ENCODE assay signal across 12 cellular contexts in the genomic region with DNA sequence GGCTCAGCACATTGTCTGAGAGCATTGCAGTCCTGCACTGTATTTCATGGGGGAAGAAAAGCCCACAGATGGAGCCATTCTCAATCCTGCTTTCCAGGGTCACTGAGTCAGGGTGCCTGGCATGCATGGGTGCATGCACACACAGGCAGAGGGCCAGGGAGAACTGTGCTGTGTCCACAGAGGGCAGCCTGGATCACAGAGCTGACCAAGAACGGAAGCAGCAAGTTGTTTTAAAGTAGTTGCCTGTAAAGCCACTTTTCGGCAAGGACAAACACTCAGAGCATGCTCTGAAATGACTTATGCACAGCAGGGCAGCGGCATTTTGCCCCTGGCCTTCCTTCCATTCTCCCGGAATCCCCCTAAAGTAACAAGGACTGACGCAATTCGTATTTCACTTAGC. TPM values are rescaled to one million over a fixed set of nuclear protein-coding genes. Genes with fewer than 3 reads are reported as not detected.
DNase-seq lines count a peak whose midpoint lies in the region; ATAC-seq, FAIRE-seq and TF ChIP-seq lines count a peak whose summit lies in the region.
"Had no signal": no experiment of that assay in that cellular context is flagged by ENCODE, and none has a peak within 500 bp of the region (broad histone marks: within the 10 kb centered on the region; RNA-seq: fewer than 3 reads in every experiment).

No MANE protein-coding gene starts in this region.

- CTCF ChIA-PET in K562 (lab: Yijun Ruan, JAX; ENCODE audit: low intra/inter-chr PET ratio) = no interaction called here

- no peak overlapping the region for H3K27ac ChIP-seq in K562 (ENCODE audit: extremely low read depth, low read depth, low read length)
- peak overlapping the region; percentile 51 to 84 for H3K27ac ChIP-seq in left lung
- peak overlapping the region; percentile 76 for H3K27ac ChIP-seq in subcutaneous abdominal adipose tissue (ENCODE audit: low read depth, low read length)
- H3K27ac ChIP-seq in tibial nerve = peak overlapping the region in 1 of 4 donors; percentile 78

- intact Hi-C loops in K562 (cut with micrococcal nuclease) = no loop called here
- intact Hi-C loops in left lung (cut with DNase I) = no loop called here

- H3K9me3 Mint-ChIP-seq in nephron progenitor cell = no peaks in the 10 kb centered on the region
- H3K9me3 Mint-ChIP-seq: stimulated activated naive CD8-positive, alpha-beta T cell treated with anti-CD3 and anti-CD28 coated beads, Interleukin-15, Interleukin-2, amounts not matched to agents 100 ng/mL and 50 ng/mL, for 24 hours; T-helper 1 cell treated with Interleukin-12 subunit alpha and Interleukin-12 subunit beta and Interleukin-4 antibody, amounts not matched to agents 30 μg/mL and 1 μg/mL, for 36 hours had no signal

- no peak overlapping the region for H3K4me3 ChIP-seq in K562
- peak overlapping the region in 1 of 2 donors; percentile 35 for H3K4me3 ChIP-seq in left lung
- H3K4me3 ChIP-seq in subcutaneous abdominal adipose tissue (ENCODE audit: low read depth in 1 of 5, low read length in 5 of 5) = peak overlapping the region in 4 of 5 donors; percentile 60 to 79 (median 69)
- peak overlapping the region in 1 of 4 donors; percentile 38 for H3K4me3 ChIP-seq in tibial nerve

- H3K79me2 ChIP-seq in K562 (ENCODE audit: control insufficient read depth, insufficient read depth, low read length) = no peaks in the 10 kb centered on the region

- TF ChIP-seq CTCF in K562 (IDR thresholded peaks at IDR 0.05 in 2 of 3, conservative IDR thresholded peaks at IDR 0.05 in 1 of 3; ENCODE audit: insufficient read depth in 2 of 3, low read depth in 1 of 3, low read length in 3 of 3) (no peak), left lung (IDR thresholded peaks at IDR 0.05) (no peak), nephron progenitor cell (IDR thresholded peaks at IDR 0.05) (no peak), tibial nerve (IDR thresholded peaks at IDR 0.05) (no peak)

- no TSS peak for BruUV-seq in K562 (replicated peaks; lab: Mats Ljungman, UMichigan)

- TF ChIP-seq RAD21 in K562 (CRISPR knock-in tag; conservative IDR thresholded peaks at IDR 0.05 in 1 of 2, IDR thresholded peaks at IDR 0.05 in 1 of 2) = no peak

- H3K4me2 ChIP-seq in K562 (ENCODE audit: insufficient read depth, low read length) = no peak overlapping the region

- no peak overlapping the region for H2AFZ ChIP-seq in K562 (ENCODE audit: low read depth, low read length)

- H3K9ac ChIP-seq in K562 (ENCODE audit: insufficient read depth in 1 of 2, low read depth in 2 of 2, low read length in 2 of 2) (no peak overlapping the region), subcutaneous abdominal adipose tissue (ENCODE audit: low read length in 5 of 5) (peak overlapping the region in 1 of 5 donors; percentile 46)

- no peaks in the 10 kb centered on the region; a peak in 1 of 5 replicates for H3K4me1 ChIP-seq in K562 (replicated peaks in 1 of 2; ENCODE audit: control insufficient read depth in 2 of 2, insufficient read depth in 2 of 2, low read length in 2 of 2)
- H3K4me1 ChIP-seq in left lung = peaks cover 0 to 72% of the 10 kb centered on the region in 2 donors
- peaks cover 0 to 38% (median 3%) of the 10 kb centered on the region in 5 donors for H3K4me1 ChIP-seq in subcutaneous abdominal adipose tissue (ENCODE audit: control insufficient read depth in 5 of 5, insufficient read depth in 5 of 5, low read length in 5 of 5)
- no peaks in the 10 kb centered on the region for H3K4me1 ChIP-seq in tibial nerve

- no peaks in the 10 kb centered on the region for H3K9me1 ChIP-seq in K562 (ENCODE audit: control insufficient read depth, insufficient read depth, low read length)

- H3K36me3 ChIP-seq in K562 (ENCODE audit: control insufficient read depth, insufficient read depth, low read length) (no peaks in the 10 kb centered on the region), left lung (no peaks in the 10 kb centered on the region), subcutaneous abdominal adipose tissue (ENCODE audit: control insufficient read depth in 5 of 5, insufficient read depth in 5 of 5, low read length in 5 of 5) (no peaks in the 10 kb centered on the region), tibial nerve (no peaks in the 10 kb centered on the region)

- 0 out of 2 replicates have a peak, but pooled peaks cover 4% of the 10 kb centered on the region for H4K20me1 ChIP-seq in K562 (replicated peaks; ENCODE audit: control insufficient read depth, insufficient read depth, low read length)

- H3K27ac Mint-ChIP-seq in nephron progenitor cell = no peak overlapping the region
- H3K27ac Mint-ChIP-seq: stimulated activated naive CD8-positive, alpha-beta T cell treated with anti-CD3 and anti-CD28 coated beads, Interleukin-15, Interleukin-2, amounts not matched to agents 100 ng/mL and 50 ng/mL, for 24 hours; T-helper 1 cell treated with Interleukin-12 subunit alpha and Interleukin-12 subunit beta and Interleukin-4 antibody, amounts not matched to agents 30 μg/mL and 1 μg/mL, for 36 hours had no signal

- in situ Hi-C loops in KBM-7 (cut with MboI; ENCODE audit: low pct_unique_long_range_greater_than_20kb, low sequenced_read_pairs) = loop anchor here (25.0 kb wide), 1 partner anchor 643 kb away; no protein-coding TSS in a partner anchor
- in situ Hi-C loops in K562 (cut with MboI) = no loop called here

- FAIRE-seq in K562 (lab: Jason Lieb, UNC) = no peak

- H3K4me1 Mint-ChIP-seq in nephron progenitor cell = peaks cover 30% of the 10 kb centered on the region

- ATAC-seq in K562 (no peak), left lung (peak; percentile 78), GM21447 (IDR thresholded peaks at IDR 0.05; ENCODE audit: unreplicated experiment) (no peak)

- H3K4me3 Mint-ChIP-seq in nephron progenitor cell = no peak overlapping the region
- H3K4me3 Mint-ChIP-seq: stimulated activated naive CD8-positive, alpha-beta T cell treated with anti-CD3 and anti-CD28 coated beads, Interleukin-15, Interleukin-2, amounts not matched to agents 100 ng/mL and 50 ng/mL, for 24 hours; T-helper 1 cell treated with Interleukin-12 subunit alpha and Interleukin-12 subunit beta and Interleukin-4 antibody, amounts not matched to agents 30 μg/mL and 1 μg/mL, for 36 hours had no signal

- WGBS in K562 (ENCODE audit: insufficient coverage, low coverage, missing lambda C conversion rate) = 0% methylated on average over 6 of the region's 6 CpGs
- 53 to 55% methylated on average over 6 of the region's 6 CpGs for WGBS in tibial nerve, 2 donors

- H3K27me3 Mint-ChIP-seq in nephron progenitor cell (ENCODE audit: low read depth, poor library complexity) = peaks cover 7% of the 10 kb centered on the region

- H3K27me3 ChIP-seq in K562 (ENCODE audit: control insufficient read depth in 2 of 2, insufficient read depth in 2 of 2, low read length in 2 of 2) = peaks cover 7 to 19% of the 10 kb centered on the region in 2 experiments
- no peaks in the 10 kb centered on the region for H3K27me3 ChIP-seq in left lung
- peaks cover 0 to 8% (median 0%) of the 10 kb centered on the region in 5 donors for H3K27me3 ChIP-seq in subcutaneous abdominal adipose tissue (ENCODE audit: control insufficient read depth in 5 of 5, insufficient read depth in 4 of 5, low read length in 5 of 5)
- no peaks in the 10 kb centered on the region for H3K27me3 ChIP-seq in tibial nerve

- TF ChIP-seq EP300 in K562 (IDR thresholded peaks at IDR 0.05; ENCODE audit: low read length) = no peak
- TF ChIP-seq EP300 in tibial nerve (IDR thresholded peaks at IDR 0.05) = peak in 1 of 2 donors; percentile 21

- DNase-seq in KBM-7 = peak; percentile 52
- DNase-seq in K562 (ENCODE audit: extremely low read depth in 1 of 4, low spot score in 3 of 4) = no peak
- DNase-seq in left lung = peak in 1 of 2 donors; percentile 57
- no peak for DNase-seq in nephron progenitor cell
- no peak for DNase-seq in tibial nerve (ENCODE audit: low spot score in 2 of 2)
- DNase-seq: activated naive CD4-positive, alpha-beta T cell treated with anti-CD3 and anti-CD28 coated beads, Interleukin-2, amount 50 U/mL, for 16 hours; left cardiac atrium had no signal

- no peak for TF ChIP-seq POLR2A in K562 (conservative IDR thresholded peaks at IDR 0.05)
- no peak for TF ChIP-seq POLR2A in tibial nerve (IDR thresholded peaks at IDR 0.05)

- H3K36me3 Mint-ChIP-seq in nephron progenitor cell (ENCODE audit: low read depth) = no peaks in the 10 kb centered on the region

- H3K9me3 ChIP-seq in K562 (replicated peaks; ENCODE audit: control insufficient read depth, insufficient read depth, low read depth, low read length) (no peaks in the 10 kb centered on the region), left lung (no peaks in the 10 kb centered on the region), subcutaneous abdominal adipose tissue (ENCODE audit: control insufficient read depth in 5 of 5, low read length in 5 of 5) (no peaks in the 10 kb centered on the region), tibial nerve (no peaks in the 10 kb centered on the region)

- POLR2A ChIA-PET in K562 (lab: Yijun Ruan, JAX) = interaction anchor here (1.2 kb wide), 1 partner anchor 10 kb away, joined by 5 read pairs; no protein-coding TSS in a partner anchor

TF ChIP-seq in K562, 482 proteins besides CTCF, POLR2A, EP300 and RAD21 (continues in another document):
- TF ChIP-seq LCOR (CRISPR knock-in tag; IDR thresholded peaks at IDR 0.05) = no peak

RNA-seq across cellular contexts. Expression of gene ERG, which starts 3.6 kb away (rescaled TPM):
- not detected in 2 replicates for total RNA-seq in K562 (2011; cell fraction: chromatin; rRNA removed; ENCODE audit: low replicate concordance)
- total RNA-seq in K562 (2011; cell fraction: nucleolus; rRNA removed) = not detected in 2 replicates
- total RNA-seq in K562 (2011; cell fraction: nucleoplasm; rRNA removed) = not detected in 2 replicates
- not detected in 2 replicates for total RNA-seq in K562 (2014; rRNA removed)
- not detected in 2 replicates for total RNA-seq in K562 (2014; rRNA removed; fragmentation: Illumina TruSeq; extraction: Trizol)
- not detected in 2 replicates for total RNA-seq in K562 (2015; rRNA removed; fragmentation: Illumina TruSeq; extraction: Trizol)
- not detected in 2 replicates for total RNA-seq in K562 (2021)
- polyA plus RNA-seq in K562 (2011; rRNA removed) = not detected in 2 replicates
- 0.07 TPM in 1 of 2 replicates, not detected in the other for polyA plus RNA-seq in K562 (2011; cell fraction: cytosol; rRNA removed)
- polyA plus RNA-seq in K562 (2011; cell fraction: nucleus; rRNA removed) = 0.30 TPM in 1 of 2 replicates, not detected in the other
- 0.03 and 0.07 TPM in 2 replicates for polyA plus RNA-seq in K562 (2012)
- not detected in 2 replicates for polyA plus RNA-seq in K562 (2014; fragmentation: Illumina TruSeq; extraction: Trizol)
- polyA plus RNA-seq in K562 (2014; fragmentation: Nextera tagmentation; extraction: Ambion mirVana) = under 1 TPM in 1 of 2 experiments, not detected in 1; 0.06 TPM
- not detected in 2 replicates for polyA plus RNA-seq in K562 (2014; rRNA removed)
- polyA minus RNA-seq in K562 (2011; rRNA and poly(A)+ RNA removed) = not detected in 2 replicates
- not detected in 2 replicates for polyA minus RNA-seq in K562 (2011; cell fraction: cytosol; rRNA and poly(A)+ RNA removed)
- not detected in 2 replicates for polyA minus RNA-seq in K562 (2011; cell fraction: nucleus; rRNA and poly(A)+ RNA removed)
- total RNA-seq in left lung = 10 to 100 TPM; 21.7 to 27.6 TPM
- total RNA-seq in tibial nerve = 10 to 100 TPM in 3 of 4 donors, 1 to 10 TPM in 1; 5.9 to 20.4 (median 17.6) TPM
- total RNA-seq: OCI-LY7 had no signal

Comparison
In these comparisons a context has a peak if more than half of its experiments do, and no peak if none do; other contexts are left out.
1. RNA of gene ERG, which starts 3.6 kb away (total RNA-seq): 21.7 to 27.6 TPM in left lung and 5.9 to 20.4 TPM in tibial nerve; not detected in K562; every median in the first group is over 4 times any median in the second.